ENCODE assay signal across 8 cellular contexts in the genomic region with DNA sequence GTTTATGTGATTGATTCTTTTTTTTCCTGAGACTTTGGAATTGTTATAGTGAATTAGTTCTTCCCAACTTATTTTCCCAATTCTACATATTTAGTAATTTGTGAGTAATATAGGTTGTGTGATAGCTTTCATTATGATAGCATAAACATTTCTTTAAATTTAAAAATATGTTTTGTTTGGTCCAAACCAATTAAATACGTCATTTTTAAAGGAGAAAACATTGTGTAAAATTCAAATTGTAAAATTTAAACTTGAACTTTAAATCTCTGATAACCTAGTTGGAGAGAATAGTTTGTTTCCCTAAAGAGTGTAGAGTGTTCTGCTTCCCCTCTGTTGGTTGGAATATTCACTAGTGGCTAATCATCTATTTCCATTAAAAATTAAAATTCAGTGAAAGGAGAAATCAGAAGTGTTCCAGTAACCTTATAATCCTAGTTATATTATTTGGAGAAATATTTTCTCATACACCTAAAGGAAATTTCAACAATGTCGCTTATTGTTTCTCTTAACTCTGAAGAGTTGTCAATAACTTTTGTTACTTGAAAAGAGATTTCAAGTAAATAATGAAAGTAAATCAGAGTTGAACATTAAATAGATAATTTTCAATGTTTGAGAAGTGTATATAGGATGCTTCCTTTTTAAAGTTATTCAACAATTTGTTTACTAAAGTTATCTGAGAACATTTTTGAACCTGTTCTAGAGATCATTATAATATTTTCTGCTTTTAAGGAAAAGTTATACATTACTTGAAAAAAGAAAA. TPM values are rescaled to one million over a fixed set of nuclear protein-coding genes. Genes with fewer than 3 reads are reported as not detected.
DNase-seq lines count a peak whose midpoint lies in the region; ATAC-seq and TF ChIP-seq lines count a peak whose summit lies in the region.

No MANE protein-coding gene starts in this region.

- H3K36me3 Mint-ChIP-seq in IgD-negative memory B cell (no peaks in the 10 kb centered on the region), chondrocyte (ENCODE audit: low read depth) (no peaks in the 10 kb centered on the region)
- H3K36me3 Mint-ChIP-seq in naive thymus-derived CD8-positive, alpha-beta T cell: peaks cover 0 to 4% (median 0%) of the 10 kb centered on the region in 3 donors

- H3K27ac Mint-ChIP-seq in IgD-negative memory B cell (peak overlapping the region in 1 of 3 donors; percentile 31), chondrocyte (ENCODE audit: unreplicated experiment) (peak overlapping the region; percentile 99)
- peak overlapping the region in 8 of 10 donors; percentile 53 to 99 (median 96) for H3K27ac Mint-ChIP-seq in naive thymus-derived CD8-positive, alpha-beta T cell

- H3K9me3 Mint-ChIP-seq in IgD-negative memory B cell (peaks cover 0 to 1% (median 0%) of the 10 kb centered on the region in 3 donors), chondrocyte (ENCODE audit: low read depth) (no peaks in the 10 kb centered on the region)
- H3K9me3 Mint-ChIP-seq in naive thymus-derived CD8-positive, alpha-beta T cell: no peaks in the 10 kb centered on the region

- DNase-seq in AG10803 (ENCODE audit: low read depth) (no peak), chondrocyte (ENCODE audit: low spot score) (no peak), A172 (ENCODE audit: low spot score) (no peak), NCI-H187 (lab: John Stamatoyannopoulos, UW) (no peak)
- no peak for DNase-seq in naive thymus-derived CD8-positive, alpha-beta T cell

- H3K27me3 Mint-ChIP-seq in IgD-negative memory B cell (no peaks in the 10 kb centered on the region), chondrocyte (ENCODE audit: low read depth) (no peaks in the 10 kb centered on the region)
- H3K27me3 Mint-ChIP-seq in naive thymus-derived CD8-positive, alpha-beta T cell: no peaks in the 10 kb centered on the region

- ATAC-seq in naive thymus-derived CD8-positive, alpha-beta T cell: no peak
- ATAC-seq in GM18909 (IDR thresholded peaks at IDR 0.05; ENCODE audit: poor library complexity, unreplicated experiment) (no peak), GM21526 (IDR thresholded peaks at IDR 0.05; ENCODE audit: low FRiP score, unreplicated experiment) (no peak)

- H3K4me1 Mint-ChIP-seq in IgD-negative memory B cell: peaks cover 44 to 48% (median 44%) of the 10 kb centered on the region in 3 donors
- H3K4me1 Mint-ChIP-seq in chondrocyte (ENCODE audit: low read depth): peaks cover 49% of the 10 kb centered on the region
- H3K4me1 Mint-ChIP-seq in naive thymus-derived CD8-positive, alpha-beta T cell: peaks cover 29 to 66% (median 48%) of the 10 kb centered on the region in 4 donors

- H3K4me3 ChIP-seq in AG10803 (ENCODE audit: low read length): peak overlapping the region; percentile 83

- peak overlapping the region; percentile 91 to 98 (median 96) for H3K4me3 Mint-ChIP-seq in IgD-negative memory B cell
- peak overlapping the region; percentile 80 for H3K4me3 Mint-ChIP-seq in chondrocyte (ENCODE audit: unreplicated experiment)
- H3K4me3 Mint-ChIP-seq in naive thymus-derived CD8-positive, alpha-beta T cell: peak overlapping the region; percentile 88 to 99 (median 93)

- POLR2A ChIA-PET in naive thymus-derived CD8-positive, alpha-beta T cell (lab: Charles Lee): interaction anchor here (0.6 kb wide), 1 partner anchor 136 kb away, joined by 4 read pairs; no protein-coding TSS in a partner anchor

- TF ChIP-seq CTCF in AG10803 (conservative IDR thresholded peaks at IDR 0.05; ENCODE audit: low read length) (no peak), chondrocyte (IDR thresholded peaks at IDR 0.05) (no peak)

RNA-seq across cellular contexts. Expression of gene NIPBL, which starts 2.9 kb away (rescaled TPM):
- 20.2 TPM for polyA plus RNA-seq in IgD-negative memory B cell
- 32.2 to 47.1 TPM (median 33.3 TPM) in 3 replicates for total RNA-seq in chondrocyte
- total RNA-seq in naive thymus-derived CD8-positive, alpha-beta T cell: 100 to 1,000 TPM; 120 to 127 TPM
- polyA plus RNA-seq in naive thymus-derived CD8-positive, alpha-beta T cell: 10 to 100 TPM; 13.8 to 36.4 (median 24.3) TPM
- 12.3 and 12.9 TPM in 2 replicates for total RNA-seq in A172 (2014; rRNA removed; shearing (Covaris generic))
